Comparison of ENCODE assay signal across 8 cellular contexts in the genomic region with DNA sequence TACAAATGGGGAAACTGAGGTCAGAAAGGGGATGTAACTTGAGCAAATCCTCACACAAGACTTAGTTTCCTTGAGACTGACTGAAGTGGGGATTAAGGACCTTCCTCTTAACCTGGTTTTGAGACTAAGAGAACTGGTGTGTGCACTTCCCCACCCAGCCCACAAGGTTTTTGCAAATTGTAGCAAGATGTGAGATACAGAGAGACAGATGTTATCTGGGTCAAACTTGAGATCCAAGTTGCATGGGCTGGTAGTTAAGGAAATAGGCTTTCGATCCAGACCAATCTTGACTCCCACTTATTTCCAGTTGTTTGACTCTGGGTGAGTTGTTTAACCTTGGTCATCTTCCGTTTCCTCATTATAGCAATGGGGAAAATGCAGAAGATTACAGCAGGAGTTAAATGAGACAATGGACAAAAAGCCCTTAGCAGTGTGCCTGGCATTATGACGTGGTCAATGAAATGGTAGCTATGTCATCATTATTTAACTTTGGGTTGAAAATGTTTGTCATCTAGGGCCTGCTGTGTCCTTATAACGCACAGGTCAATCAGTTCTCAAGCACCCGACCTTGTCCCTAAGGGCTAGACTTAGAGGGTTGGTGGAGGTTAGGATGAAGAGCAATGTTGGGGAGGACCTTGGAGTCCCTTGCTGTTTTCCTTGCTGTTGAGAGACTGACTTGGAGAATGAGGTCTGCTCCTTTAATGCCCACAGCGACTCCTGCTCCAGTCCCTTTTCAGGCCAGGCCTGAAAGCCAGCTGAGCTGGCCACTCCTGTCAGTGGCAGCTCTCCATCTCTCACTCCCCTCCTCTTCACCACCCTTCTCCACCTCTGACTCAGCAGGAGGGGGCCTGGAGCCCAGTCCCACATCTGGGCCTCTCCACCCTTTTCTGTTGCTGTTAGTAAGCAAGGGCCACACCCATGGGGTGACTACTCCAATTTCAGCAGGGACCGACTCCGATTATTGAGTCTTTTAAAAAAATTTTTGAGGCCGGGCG. TPM values are rescaled to one million over a fixed set of nuclear protein-coding genes. Genes with fewer than 3 reads are reported as not detected.
DNase-seq lines count a peak whose midpoint lies in the region; ATAC-seq and TF ChIP-seq lines count a peak whose summit lies in the region.

No MANE protein-coding gene starts in this region.

- no peaks in the 10 kb centered on the region for H3K27me3 ChIP-seq in stomach

- peaks cover 6 to 34% (median 14%) of the 10 kb centered on the region in 4 donors for H3K36me3 ChIP-seq in stomach

- H3K4me1 ChIP-seq in stomach, result peaks cover 26 to 66% (median 48%) of the 10 kb centered on the region in 4 donors

- ATAC-seq in HG03159 (IDR thresholded peaks at IDR 0.05; ENCODE audit: unreplicated experiment) (no peak), HG02938 (IDR thresholded peaks at IDR 0.05; ENCODE audit: unreplicated experiment) (no peak)

- peaks cover 3% of the 10 kb centered on the region; the same call in 1 of the 2 replicates for H3K27me3 Mint-ChIP-seq in HFFc6 (ENCODE audit: insufficient read depth)
- no peaks in the 10 kb centered on the region for H3K27me3 Mint-ChIP-seq in glutamatergic neuron (ENCODE audit: unreplicated experiment)

- intact Hi-C loops in stomach (cut with DNase I; ENCODE audit: low total_unique reads), result no loop called here

- DNase-seq in HFFc6 (no peak), T1000 (lab: John Stamatoyannopoulos, UW) (peak; percentile 45), glutamatergic neuron (no peak), stomach (no peak), NCI-H82 treated with DMSO at 0.1 percent for 48 hours (lab: John Stamatoyannopoulos, UW; ENCODE audit: unreplicated experiment) (no peak), hepatic stellate cell (ENCODE audit: low spot score) (no peak)

- no peak for TF ChIP-seq CTCF in HFFc6 (IDR thresholded peaks at IDR 0.05)
- no peak for TF ChIP-seq CTCF in glutamatergic neuron (IDR thresholded peaks at IDR 0.05; ENCODE audit: partially characterized antibody, unreplicated experiment)
- TF ChIP-seq CTCF in stomach (IDR thresholded peaks at IDR 0.05), result no peak

- TF ChIP-seq EP300 in stomach (IDR thresholded peaks at IDR 0.05), result no peak

- H3K9me3 Mint-ChIP-seq in HFFc6 (no peaks in the 10 kb centered on the region), glutamatergic neuron (ENCODE audit: unreplicated experiment) (no peaks in the 10 kb centered on the region)

- H3K4me1 Mint-ChIP-seq in HFFc6 (ENCODE audit: low read depth) (peaks cover 42% of the 10 kb centered on the region), glutamatergic neuron (ENCODE audit: low read depth, unreplicated experiment) (no peaks in the 10 kb centered on the region)

- H3K4me3 Mint-ChIP-seq in HFFc6 (peak overlapping the region; percentile 91), glutamatergic neuron (ENCODE audit: unreplicated experiment) (peak overlapping the region; percentile 82)

- peak overlapping the region in 4 of 5 donors; percentile 90 to 97 (median 95) for H3K27ac ChIP-seq in stomach

- TF ChIP-seq POLR2A in stomach (IDR thresholded peaks at IDR 0.05), result no peak

- 68 to 78% (median 71%) methylated on average over 10 of the region's 10 CpGs for WGBS in stomach, 5 donors

- H3K4me3 ChIP-seq in stomach, result peak overlapping the region; percentile 61 to 81 (median 73)

- H3K36me3 Mint-ChIP-seq in HFFc6 (ENCODE audit: low read depth), result peaks cover 13% of the 10 kb centered on the region; the same call in 1 of the 2 replicates
- no peaks in the 10 kb centered on the region for H3K36me3 Mint-ChIP-seq in glutamatergic neuron (ENCODE audit: unreplicated experiment)

- H3K27ac Mint-ChIP-seq in HFFc6 (peak overlapping the region; percentile 85), glutamatergic neuron (ENCODE audit: unreplicated experiment) (no peak overlapping the region)

- H3K9me3 ChIP-seq in stomach, result no peaks in the 10 kb centered on the region

RNA-seq across cellular contexts. Expression of a gene that starts 1.9 kb away (rescaled TPM):
- 10 to 100 TPM; 21.9 to 25.1 (median 22.7) TPM for total RNA-seq in HFFc6 (2021; fragmentation: NEBNext Ultra II Directional; extraction: Animal tissue kit (Norgen Biotek cat#: 25700))
- total RNA-seq in glutamatergic neuron (ENCODE audit: unreplicated experiment) (10.2 TPM), stomach (100 to 1,000 TPM in 1 of 5 donors, 10 to 100 TPM in 4; 20.4 to 120 (median 48.3) TPM)
- polyA plus RNA-seq in stomach, result 10 to 100 TPM; 15.2 to 23.5 (median 16.7) TPM

RNA-seq across cellular contexts. Expression of a gene that starts 8.4 kb away (rescaled TPM):
- not detected for total RNA-seq in HFFc6 (2021; fragmentation: NEBNext Ultra II Directional; extraction: Animal tissue kit (Norgen Biotek cat#: 25700))
- total RNA-seq in glutamatergic neuron (ENCODE audit: unreplicated experiment) (0.64 TPM), stomach (1 to 10 TPM in 1 of 5 donors, not detected in 4; 4.9 TPM)
- polyA plus RNA-seq in stomach, result 10 to 100 TPM in 1 of 3 donors, 1 to 10 TPM in 1, not detected in 1; 3.0 to 12.4 TPM

RNA-seq across cellular contexts. Expression of a gene that starts 21.7 kb away (rescaled TPM):
- total RNA-seq in HFFc6 (2021; fragmentation: NEBNext Ultra II Directional; extraction: Animal tissue kit (Norgen Biotek cat#: 25700)), result 10 to 100 TPM; 24.2 to 31.2 (median 26.4) TPM
- total RNA-seq in glutamatergic neuron (ENCODE audit: unreplicated experiment) (33.8 TPM), stomach (100 to 1,000 TPM in 3 of 5 donors, 10 to 100 TPM in 2; 26.6 to 216 (median 131) TPM)
- polyA plus RNA-seq in stomach, result 10 to 100 TPM; 36.8 to 63.7 (median 58.3) TPM

RNA-seq across cellular contexts. Expression of a gene that starts 21.9 kb away (rescaled TPM):
- 1 to 10 TPM; 2.3 to 4.0 (median 2.7) TPM for total RNA-seq in HFFc6 (2021; fragmentation: NEBNext Ultra II Directional; extraction: Animal tissue kit (Norgen Biotek cat#: 25700))
- total RNA-seq in glutamatergic neuron (ENCODE audit: unreplicated experiment) (7.9 TPM), stomach (1 to 10 TPM in 2 of 5 donors, under 1 TPM in 2, not detected in 1; 0.87 to 2.3 (median 1.6) TPM)
- 1 to 10 TPM; 1.4 to 2.1 (median 1.8) TPM for polyA plus RNA-seq in stomach

RNA-seq across cellular contexts. Expression of a gene that starts 23.1 kb away (rescaled TPM):
- 100 to 1,000 TPM in 1 of 6 experiments, 10 to 100 TPM in 5; 42.6 to 101 (median 91.3) TPM for total RNA-seq in HFFc6 (2021; fragmentation: NEBNext Ultra II Directional; extraction: Animal tissue kit (Norgen Biotek cat#: 25700))
- total RNA-seq in glutamatergic neuron (ENCODE audit: unreplicated experiment) (33.0 TPM), stomach (10 to 100 TPM in 4 of 5 donors, not detected in 1; 10.5 to 37.5 (median 13.4) TPM)
- polyA plus RNA-seq in stomach, result 10 to 100 TPM; 13.1 to 72.2 (median 39.0) TPM
